ENCODE assay signal across 8 cellular contexts in the genomic region with DNA sequence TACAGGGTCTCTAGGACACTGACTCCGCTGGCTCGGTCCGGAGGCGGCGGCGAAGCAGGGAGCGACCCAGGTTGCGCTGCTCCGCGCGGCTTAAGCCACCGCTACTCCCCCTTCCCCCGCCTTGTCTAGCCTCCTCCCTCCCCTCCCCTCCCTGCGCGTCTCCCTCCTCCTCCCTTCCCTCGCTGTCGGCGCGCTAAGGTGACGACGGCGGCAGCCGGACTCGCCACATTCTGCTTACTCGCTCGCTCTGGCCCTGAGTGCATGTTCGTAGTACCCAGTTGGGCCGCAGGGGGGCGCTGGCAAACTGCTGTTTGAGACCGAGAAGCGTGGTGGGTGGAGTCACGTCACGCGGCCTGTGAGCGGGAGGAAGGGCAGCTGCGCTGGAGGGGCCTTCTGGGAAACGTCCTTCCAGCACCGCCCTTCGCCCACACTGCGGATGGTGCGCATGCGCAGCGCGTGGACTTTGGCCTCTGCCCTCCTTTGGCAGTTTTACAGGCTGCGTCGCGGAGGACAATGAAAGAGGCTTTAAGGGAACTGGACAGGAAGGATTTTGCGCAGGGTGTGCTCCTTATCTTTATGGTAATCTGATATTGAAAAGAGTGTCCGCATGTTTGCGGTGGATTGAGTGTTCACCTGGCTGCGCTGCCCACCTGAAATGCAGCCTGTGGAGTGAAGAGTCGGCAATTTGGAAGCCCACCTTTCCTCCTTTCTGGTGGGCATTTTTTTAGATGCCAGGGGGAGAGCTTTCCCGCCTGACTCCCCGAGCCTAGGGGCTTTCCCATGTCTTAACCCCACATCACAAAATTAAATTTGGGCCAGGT. TPM values are rescaled to one million over a fixed set of nuclear protein-coding genes. Genes with fewer than 3 reads are reported as not detected.
DNase-seq lines count a peak whose midpoint lies in the region; ATAC-seq and TF ChIP-seq lines count a peak whose summit lies in the region.

A gene with protein sequence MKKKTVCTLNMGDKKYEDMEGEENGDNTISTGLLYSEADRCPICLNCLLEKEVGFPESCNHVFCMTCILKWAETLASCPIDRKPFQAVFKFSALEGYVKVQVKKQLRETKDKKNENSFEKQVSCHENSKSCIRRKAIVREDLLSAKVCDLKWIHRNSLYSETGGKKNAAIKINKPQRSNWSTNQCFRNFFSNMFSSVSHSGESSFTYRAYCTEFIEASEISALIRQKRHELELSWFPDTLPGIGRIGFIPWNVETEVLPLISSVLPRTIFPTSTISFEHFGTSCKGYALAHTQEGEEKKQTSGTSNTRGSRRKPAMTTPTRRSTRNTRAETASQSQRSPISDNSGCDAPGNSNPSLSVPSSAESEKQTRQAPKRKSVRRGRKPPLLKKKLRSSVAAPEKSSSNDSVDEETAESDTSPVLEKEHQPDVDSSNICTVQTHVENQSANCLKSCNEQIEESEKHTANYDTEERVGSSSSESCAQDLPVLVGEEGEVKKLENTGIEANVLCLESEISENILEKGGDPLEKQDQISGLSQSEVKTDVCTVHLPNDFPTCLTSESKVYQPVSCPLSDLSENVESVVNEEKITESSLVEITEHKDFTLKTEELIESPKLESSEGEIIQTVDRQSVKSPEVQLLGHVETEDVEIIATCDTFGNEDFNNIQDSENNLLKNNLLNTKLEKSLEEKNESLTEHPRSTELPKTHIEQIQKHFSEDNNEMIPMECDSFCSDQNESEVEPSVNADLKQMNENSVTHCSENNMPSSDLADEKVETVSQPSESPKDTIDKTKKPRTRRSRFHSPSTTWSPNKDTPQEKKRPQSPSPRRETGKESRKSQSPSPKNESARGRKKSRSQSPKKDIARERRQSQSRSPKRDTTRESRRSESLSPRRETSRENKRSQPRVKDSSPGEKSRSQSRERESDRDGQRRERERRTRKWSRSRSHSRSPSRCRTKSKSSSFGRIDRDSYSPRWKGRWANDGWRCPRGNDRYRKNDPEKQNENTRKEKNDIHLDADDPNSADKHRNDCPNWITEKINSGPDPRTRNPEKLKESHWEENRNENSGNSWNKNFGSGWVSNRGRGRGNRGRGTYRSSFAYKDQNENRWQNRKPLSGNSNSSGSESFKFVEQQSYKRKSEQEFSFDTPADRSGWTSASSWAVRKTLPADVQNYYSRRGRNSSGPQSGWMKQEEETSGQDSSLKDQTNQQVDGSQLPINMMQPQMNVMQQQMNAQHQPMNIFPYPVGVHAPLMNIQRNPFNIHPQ (N-terminal part only) (minus strand): TSS at position 107 of the 821 bp plus-strand sequence. CDS start 26,407 bp downstream, outside the sequence.

- peaks cover 7 to 49% (median 39%) of the 10 kb centered on the region in 9 donors for H3K4me1 ChIP-seq in heart right ventricle
- H3K4me1 ChIP-seq in upper lobe of left lung, result peaks cover 29 to 41% (median 35%) of the 10 kb centered on the region in 4 donors

- DNase-seq in GM13977 (ENCODE audit: low spot score), result peak; percentile 95
- peak; percentile 99 for DNase-seq in NCI-H146 treated with DMSO at 0.1 percent for 48 hours (lab: John Stamatoyannopoulos, UW; ENCODE audit: unreplicated experiment)
- peak; percentile 99 for DNase-seq in amniotic epithelial cell (ENCODE audit: low read depth)
- DNase-seq in heart right ventricle, result peak; percentile 100
- peak; percentile 100 for DNase-seq in posterior cingulate gyrus
- peak; percentile 99 to 100 for DNase-seq in upper lobe of left lung

- intact Hi-C loops in T-helper 1 cell treated with Interleukin-12 subunit alpha and Interleukin-12 subunit beta and Interleukin-4 antibody, amounts not matched to agents 30 ng/mL and 1 ng/mL, for 36 hours (cut with micrococcal nuclease), result loop anchor here (1.0 to 10.0 kb wide), 21 partner anchors 112 to 1897 kb away; a partner anchor contains a TSS
- intact Hi-C loops in heart right ventricle (cut with DNase I), result loop anchor here in 6 of 10 donors (1.0 to 10.0 kb wide), 10 partner anchors 226 to 684 kb away; a partner anchor contains a TSS
- intact Hi-C loops in posterior cingulate gyrus (cut with DNase I), result loop anchor here (1.0 to 10.0 kb wide), 5 partner anchors 134 to 382 kb away; a partner anchor contains a TSS

- H3K27ac ChIP-seq in heart right ventricle (peak within 1 kb of the TSS; percentile 96 to 100 (median 99)), upper lobe of left lung (peak within 1 kb of the TSS; percentile 98 to 100 (median 98))

- peak in 2 of 4 donors; percentile 6 to 98 for TF ChIP-seq EP300 in upper lobe of left lung (IDR thresholded peaks at IDR 0.05)

- H3K27me3 ChIP-seq in heart right ventricle (no peaks in the 10 kb centered on the region), upper lobe of left lung (no peaks in the 10 kb centered on the region)

- H3K4me3 ChIP-seq in heart right ventricle (peak within 1 kb of the TSS; percentile 68 to 97 (median 86)), upper lobe of left lung (peak within 1 kb of the TSS; percentile 55 to 87 (median 74))

- ATAC-seq in HG02884 (IDR thresholded peaks at IDR 0.05; ENCODE audit: unreplicated experiment) (peak; percentile 64), heart right ventricle (peak; percentile 92 to 97 (median 95)), upper lobe of left lung (ENCODE audit: low FRiP score in 2 of 2) (peak; percentile 95 to 99)

- H3K36me3 ChIP-seq in heart right ventricle, result peaks cover 0 to 17% (median 0%) of the 10 kb centered on the region in 9 donors
- no peaks in the 10 kb centered on the region for H3K36me3 ChIP-seq in upper lobe of left lung

- H3K9me3 ChIP-seq in heart right ventricle (no peaks in the 10 kb centered on the region), upper lobe of left lung (no peaks in the 10 kb centered on the region)

- in situ Hi-C loops in GM13977 (cut with MboI; ENCODE audit: low pct_unique_long_range_greater_than_20kb, low sequenced_read_pairs, unreplicated experiment), result no loop called here

- TF ChIP-seq CTCF in GM13977 (IDR thresholded peaks at IDR 0.05; ENCODE audit: extremely low read depth, insufficient read depth, missing control alignments) (peak; percentile 97), heart right ventricle (IDR thresholded peaks at IDR 0.05) (peak; percentile 90 to 98 (median 94)), upper lobe of left lung (IDR thresholded peaks at IDR 0.05) (peak; percentile 94 to 100 (median 100))

- TF ChIP-seq POLR2A in upper lobe of left lung (IDR thresholded peaks at IDR 0.05), result peak; percentile 84 to 88 (median 86)

- WGBS in heart right ventricle, 2 donors, result 0 to 1% methylated on average over 54 of the region's 54 CpGs
- WGBS in upper lobe of left lung, 2 donors, result 0% methylated on average over 15 to 48 of the region's 54 CpGs

RNA-seq across cellular contexts. Expression of the gene that starts here (rescaled TPM):
- 142 and 164 TPM in 2 replicates for total RNA-seq in T-helper 1 cell treated with Interleukin-12 subunit alpha and Interleukin-12 subunit beta and Interleukin-4 antibody, amounts not matched to agents 30 ng/mL and 1 ng/mL, for 36 hours
- total RNA-seq in heart right ventricle (100 to 1,000 TPM in 3 of 10 donors, 10 to 100 TPM in 7; 71.9 to 112 (median 87.3) TPM), upper lobe of left lung (100 to 1,000 TPM in 5 of 6 donors, 10 to 100 TPM in 1; 98.5 to 264 (median 109) TPM)
- polyA plus RNA-seq in heart right ventricle, result 10 to 100 TPM; 15.1 to 32.8 TPM

Comparison
In these comparisons a context has a peak if more than half of its experiments do, and no peak if none do; other contexts are left out.
1. Peak in every context shown above with its lines: DNase-seq, ATAC-seq, H3K4me3 ChIP-seq and H3K27ac ChIP-seq.